In genomic region chr6:85642774-85643529, GRCh38 we compare ENCODE assay signal across 1 cellular context.
TF ChIP-seq lines count a peak whose summit lies in the region.

Gene SYNCRIP, minus strand, starts transcription at chr6:85642886. Its CDS starts 1,447 bp downstream, at chr6:85641439.

TF ChIP-seq in K562, 482 proteins besides CTCF, POLR2A, EP300 and RAD21 (continued from another document and continues in another):
- TF ChIP-seq ARID4B (CRISPR knock-in tag; IDR thresholded peaks at IDR 0.05) (no peak; the same call in none of the 2 replicates), SIX5 (IDR thresholded peaks at IDR 0.05; ENCODE audit: borderline replicate concordance in 1 of 2, insufficient read depth in 1 of 2, low read depth in 1 of 2, low read length in 2 of 2) (no peak), CGGBP1 (CRISPR knock-in tag; IDR thresholded peaks at IDR 0.05) (0 out of 2 replicates have a peak, but pooled peaks have one; percentile 36), ILK (tag; IDR thresholded peaks at IDR 0.05; ENCODE audit: borderline replicate concordance, low read depth) (no peak), ZNF830 (CRISPR knock-in tag; IDR thresholded peaks at IDR 0.05) (no peak), ZNF280B (CRISPR knock-in tag; IDR thresholded peaks at IDR 0.05) (no peak), CBX1 (IDR thresholded peaks at IDR 0.05; ENCODE audit: low read depth) (no peak), MTA2 (IDR thresholded peaks at IDR 0.05; ENCODE audit: low read depth) (peak; percentile 33; the same call in 1 of the 2 replicates), ZBTB43 (CRISPR knock-in tag; IDR thresholded peaks at IDR 0.05) (no peak), FOXK1 (CRISPR knock-in tag; IDR thresholded peaks at IDR 0.05; ENCODE audit: borderline replicate concordance) (no peak), MCM5 (IDR thresholded peaks at IDR 0.05; ENCODE audit: low read depth) (no peak), MIER1 (IDR thresholded peaks at IDR 0.05; ENCODE audit: low read depth) (peak; percentile 47; the same call in 1 of the 2 replicates), PRDM10 (IDR thresholded peaks at IDR 0.05; ENCODE audit: partially characterized antibody) (peak; percentile 42), E2F6 (IDR thresholded peaks at IDR 0.05; ENCODE audit: borderline replicate concordance in 1 of 2, extremely low read depth in 1 of 2, insufficient read depth in 1 of 2, insufficient read length in 1 of 2, low read depth in 1 of 2, low read length in 1 of 2, poor library complexity in 1 of 2, severe bottlenecking in 1 of 2) (peak in 1 of 2 experiments; percentile 38), RBM39 (optimal IDR thresholded peaks at IDR 0.05; ENCODE audit: low read depth, low read length) (no peak), ZNF407 (IDR thresholded peaks at IDR 0.05; ENCODE audit: low read depth) (peak; percentile 75), TFAM (CRISPR knock-in tag; conservative IDR thresholded peaks at IDR 0.05) (no peak), RBM17 (IDR thresholded peaks at IDR 0.05; ENCODE audit: borderline replicate concordance, low read depth, low read length) (no peak), ZNF778 (CRISPR knock-in tag; IDR thresholded peaks at IDR 0.05) (no peak), TEAD1 (CRISPR knock-in tag; IDR thresholded peaks at IDR 0.05) (peak in 1 of 2 experiments; percentile 82; a peak in 1 of 4 replicates), ARHGAP35 (IDR thresholded peaks at IDR 0.05; ENCODE audit: partially characterized antibody) (peak; percentile 83), SRSF1 (IDR thresholded peaks at IDR 0.05; ENCODE audit: low read depth, low read length) (no peak), KHSRP (IDR thresholded peaks at IDR 0.05) (peak; percentile 48; the same call in 1 of the 2 replicates), FOXA3 (CRISPR knock-in tag; conservative IDR thresholded peaks at IDR 0.05 in 1 of 2, IDR thresholded peaks at IDR 0.05 in 1 of 2) (no peak; a peak in 1 of 4 replicates), ZFX (CRISPR knock-in tag; IDR thresholded peaks at IDR 0.05) (peak; percentile 87), NFXL1 (CRISPR knock-in tag; IDR thresholded peaks at IDR 0.05) (no peak), ZNF324 (CRISPR knock-in tag; IDR thresholded peaks at IDR 0.05) (no peak), IFI16 (CRISPR knock-in tag; IDR thresholded peaks at IDR 0.05) (no peak), NEUROD1 (IDR thresholded peaks at IDR 0.05; ENCODE audit: borderline replicate concordance, low read depth, low read length, partially characterized antibody) (peak; percentile 16), RBM22 (IDR thresholded peaks at IDR 0.05; ENCODE audit: low read depth, low read length, poor library complexity, severe bottlenecking) (no peak), ATF7 (IDR thresholded peaks at IDR 0.05) (peak; percentile 57), XRCC5 (IDR thresholded peaks at IDR 0.05; ENCODE audit: low read depth, low read length) (no peak), LEF1 (IDR thresholded peaks at IDR 0.05) (peak; percentile 56; the same call in 1 of the 2 replicates), CHD4 (IDR thresholded peaks at IDR 0.05; ENCODE audit: insufficient read depth, insufficient replicate concordance, low read depth, low read length, poor library complexity, severe bottlenecking) (no peak), NR3C1 (CRISPR knock-in tag; IDR thresholded peaks at IDR 0.05) (0 out of 2 replicates have a peak, but pooled peaks have one; percentile 65), NR2F6 (CRISPR knock-in tag; IDR thresholded peaks at IDR 0.05) (no peak)
